37 cellular contexts compared by ENCODE assay signal in the genomic region with DNA sequence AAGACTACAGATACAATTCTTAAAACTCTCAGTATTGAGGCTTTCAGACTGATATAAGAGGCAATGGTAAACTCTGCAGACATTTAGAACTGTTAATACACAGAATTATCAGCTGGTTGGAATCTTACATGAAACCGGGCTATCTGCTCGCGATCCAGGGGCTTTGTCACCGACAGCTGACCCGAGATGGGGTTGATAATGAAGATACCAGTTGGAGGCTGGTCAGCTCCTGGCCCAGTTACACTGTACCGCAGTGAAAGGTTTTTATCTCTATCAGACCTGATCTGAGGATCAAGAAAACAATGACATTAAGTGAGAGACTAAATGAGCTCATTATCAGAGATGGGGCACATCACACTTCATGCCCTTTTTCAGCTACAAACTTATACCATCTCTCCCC.
"Had no signal": no experiment of that assay in that cellular context is flagged by ENCODE, and none has a peak within 500 bp of the region (broad histone marks: within the 10 kb centered on the region; RNA-seq: fewer than 3 reads in every experiment).

No MANE protein-coding gene starts in this region.

- DNase-seq: activated CD4-positive, alpha-beta memory T cell treated with anti-CD3 and anti-CD28 coated beads, Interleukin-2, amount 10 ng/mL, durations not matched to agents 7 days and 5 days; activated CD4-positive, alpha-beta T cell treated with anti-CD3 and anti-CD28 coated beads for 1 hour; activated CD4-positive, alpha-beta T cell treated with anti-CD3 and anti-CD28 coated beads for 48 hours; activated CD4-positive, CD25-positive, alpha-beta regulatory T cell; activated CD8-positive, alpha-beta memory T cell treated with anti-CD3 and anti-CD28 coated beads for 24 hours; activated CD8-positive, alpha-beta memory T cell treated with anti-CD3 and anti-CD28 coated beads, Interleukin-2, amount 10 ng/mL, durations not matched to agents 7 days and 5 days; activated CD8-positive, alpha-beta memory T cell treated with anti-CD3 and anti-CD28 coated beads, Interleukin-2, amount 50 U/mL, for 48 hours; activated effector memory CD4-positive, alpha-beta T cell treated with anti-CD3 and anti-CD28 coated beads, Interleukin-2, amount 50 U/mL, for 16 hours; activated naive CD4-positive, alpha-beta T cell; activated naive CD4-positive, alpha-beta T cell treated with anti-CD3 and anti-CD28 coated beads, Interleukin-2, amount 50 U/mL, for 16 hours; activated naive CD8-positive, alpha-beta T cell treated with anti-CD3 and anti-CD28 coated beads for 36 hours; activated T-cell treated with anti-CD3 and anti-CD28 coated beads, Interleukin-2, amount 50 U/mL, for 72 hours; amniotic stem cell; aorta; brain microvascular endothelial cell; Kasumi-1; KG1; MG63; NCI-H1048; NCI-H1105 treated with DMSO at 0.1 percent for 48 hours; NCI-H1436; NCI-H1694; NCI-H1930; NCI-H2081 treated with DMSO at 0.1 percent for 48 hours; NCI-H345; NCI-H524 treated with DMSO at 0.1 percent for 48 hours; PC-9; SHP77; SJCRH30; SW 1271; T-helper 1 cell; T-helper 2 cell; T-helper 9 cell had no signal

- H3K36me3 ChIP-seq: brain microvascular endothelial cell, MG63, SJCRH30 had no signal

- H3K36me3 Mint-ChIP-seq: activated CD8-positive, alpha-beta memory T cell treated with anti-CD3 and anti-CD28 coated beads, Interleukin-2, amount 10 ng/mL, durations not matched to agents 7 days and 5 days; activated naive CD8-positive, alpha-beta T cell treated with anti-CD3 and anti-CD28 coated beads for 36 hours had no signal

- H3K4me1 Mint-ChIP-seq: activated CD4-positive, alpha-beta memory T cell treated with anti-CD3 and anti-CD28 coated beads, Interleukin-2, amount 10 ng/mL, durations not matched to agents 7 days and 5 days; activated CD8-positive, alpha-beta memory T cell treated with anti-CD3 and anti-CD28 coated beads, Interleukin-2, amount 10 ng/mL, durations not matched to agents 7 days and 5 days; activated naive CD8-positive, alpha-beta T cell treated with anti-CD3 and anti-CD28 coated beads for 36 hours; activated T-helper 17 cell treated with anti-CD3 and anti-CD28 coated beads, Interleukin-2, amount 50 U/mL, for 72 hours had no signal

- H3K27me3 Mint-ChIP-seq: activated CD4-positive, alpha-beta memory T cell treated with anti-CD3 and anti-CD28 coated beads, Interleukin-2, amount 10 ng/mL, durations not matched to agents 7 days and 5 days; activated CD8-positive, alpha-beta memory T cell treated with anti-CD3 and anti-CD28 coated beads, Interleukin-2, amount 10 ng/mL, durations not matched to agents 7 days and 5 days; activated naive CD8-positive, alpha-beta T cell treated with anti-CD3 and anti-CD28 coated beads for 36 hours; activated T-helper 17 cell treated with anti-CD3 and anti-CD28 coated beads, Interleukin-2, amount 50 U/mL, for 72 hours had no signal

- H3K27me3 ChIP-seq: brain microvascular endothelial cell, MG63, SJCRH30 had no signal

- H3K27ac Mint-ChIP-seq: activated CD4-positive, alpha-beta memory T cell treated with anti-CD3 and anti-CD28 coated beads, Interleukin-2, amount 10 ng/mL, durations not matched to agents 7 days and 5 days; activated CD8-positive, alpha-beta memory T cell treated with anti-CD3 and anti-CD28 coated beads, Interleukin-2, amount 10 ng/mL, durations not matched to agents 7 days and 5 days; activated naive CD8-positive, alpha-beta T cell treated with anti-CD3 and anti-CD28 coated beads for 36 hours; activated T-cell treated with anti-CD3 and anti-CD28 coated beads, Interleukin-2, amount 50 U/mL, for 72 hours; activated T-helper 17 cell treated with anti-CD3 and anti-CD28 coated beads, Interleukin-2, amount 50 U/mL, for 72 hours had no signal

- H3K9me3 ChIP-seq: MG63, SJCRH30 had no signal

- H3K4me3 Mint-ChIP-seq: activated CD4-positive, alpha-beta memory T cell treated with anti-CD3 and anti-CD28 coated beads, Interleukin-2, amount 10 ng/mL, durations not matched to agents 7 days and 5 days; activated CD8-positive, alpha-beta memory T cell treated with anti-CD3 and anti-CD28 coated beads, Interleukin-2, amount 10 ng/mL, durations not matched to agents 7 days and 5 days; activated naive CD8-positive, alpha-beta T cell treated with anti-CD3 and anti-CD28 coated beads for 36 hours; activated T-cell treated with anti-CD3 and anti-CD28 coated beads, Interleukin-2, amount 50 U/mL, for 72 hours; activated T-helper 17 cell treated with anti-CD3 and anti-CD28 coated beads, Interleukin-2, amount 50 U/mL, for 72 hours had no signal

- H3K27ac ChIP-seq: brain microvascular endothelial cell, PC-9, RWPE1, SJCRH30, SK-N-MC, VCaP had no signal

- H3K4me2 ChIP-seq: PC-9 had no signal

- H3K4me1 ChIP-seq: SJCRH30 had no signal

- H3K9me3 Mint-ChIP-seq: activated T-helper 17 cell treated with anti-CD3 and anti-CD28 coated beads, Interleukin-2, amount 50 U/mL, for 72 hours had no signal

- H3K4me3 ChIP-seq: MG63, PC-9, SJCRH30, SK-N-MC had no signal

- H2AFZ ChIP-seq: PC-9 had no signal
